In the genomic region with DNA sequence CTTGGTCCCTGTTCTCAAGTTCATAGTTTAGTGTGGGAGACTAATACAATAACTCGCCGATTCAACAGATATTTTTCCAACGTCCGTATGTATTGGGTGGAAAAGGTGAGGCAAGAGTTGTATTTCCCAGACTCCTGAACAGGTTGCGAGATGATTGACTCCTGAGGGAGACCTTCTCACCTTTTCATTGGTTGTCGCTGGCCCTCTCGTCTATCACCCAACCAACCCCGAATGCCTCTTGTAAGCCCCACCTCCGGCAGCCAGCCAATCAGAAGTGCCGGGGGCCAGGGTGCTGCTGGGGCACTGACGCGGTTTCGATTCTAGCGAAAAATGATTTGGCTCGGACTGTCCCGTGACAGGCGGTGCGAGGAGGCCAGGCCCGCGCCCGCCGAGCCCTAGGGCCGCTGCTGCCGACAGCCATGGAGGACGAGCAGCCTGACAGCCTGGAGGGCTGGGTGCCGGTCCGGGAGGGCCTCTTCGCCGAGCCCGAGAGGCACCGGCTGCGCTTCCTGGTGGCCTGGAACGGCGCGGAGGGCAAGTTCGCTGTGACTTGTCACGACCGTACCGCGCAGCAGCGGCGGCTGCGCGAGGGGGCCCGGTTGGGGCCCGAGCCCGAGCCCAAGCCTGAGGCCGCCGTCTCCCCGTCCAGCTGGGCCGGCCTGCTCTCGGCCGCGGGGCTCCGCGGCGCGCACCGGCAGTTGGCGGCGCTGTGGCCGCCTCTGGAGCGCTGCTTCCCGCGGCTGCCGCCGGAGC, we compare ENCODE assay signal across 8 cellular contexts.
DNase-seq lines count a peak whose midpoint lies in the region; ATAC-seq lines count a peak whose summit lies in the region.

A gene with protein sequence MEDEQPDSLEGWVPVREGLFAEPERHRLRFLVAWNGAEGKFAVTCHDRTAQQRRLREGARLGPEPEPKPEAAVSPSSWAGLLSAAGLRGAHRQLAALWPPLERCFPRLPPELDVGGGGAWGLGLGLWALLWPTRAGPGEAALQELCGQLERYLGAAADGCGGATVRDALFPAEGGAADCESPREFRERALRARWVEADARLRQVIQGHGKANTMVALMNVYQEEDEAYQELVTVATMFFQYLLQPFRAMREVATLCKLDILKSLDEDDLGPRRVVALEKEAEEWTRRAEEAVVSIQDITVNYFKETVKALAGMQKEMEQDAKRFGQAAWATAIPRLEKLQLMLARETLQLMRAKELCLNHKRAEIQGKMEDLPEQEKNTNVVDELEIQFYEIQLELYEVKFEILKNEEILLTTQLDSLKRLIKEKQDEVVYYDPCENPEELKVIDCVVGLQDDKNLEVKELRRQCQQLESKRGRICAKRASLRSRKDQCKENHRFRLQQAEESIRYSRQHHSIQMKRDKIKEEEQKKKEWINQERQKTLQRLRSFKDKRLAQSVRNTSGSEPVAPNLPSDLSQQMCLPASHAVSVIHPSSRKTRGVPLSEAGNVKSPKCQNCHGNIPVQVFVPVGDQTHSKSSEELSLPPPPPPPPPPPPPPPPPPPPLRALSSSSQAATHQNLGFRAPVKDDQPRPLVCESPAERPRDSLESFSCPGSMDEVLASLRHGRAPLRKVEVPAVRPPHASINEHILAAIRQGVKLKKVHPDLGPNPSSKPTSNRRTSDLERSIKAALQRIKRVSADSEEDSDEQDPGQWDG (plus strand): TSS at position 321 of the 753 bp plus-strand sequence. CDS start 99 bp downstream, at position 420.

- H3K27ac ChIP-seq in effector memory CD4-positive, alpha-beta T cell (ENCODE audit: insufficient read depth, low read length, poor library complexity, severe bottlenecking), result peak within 1 kb of the TSS; percentile 99

- H3K9me3 ChIP-seq in effector memory CD4-positive, alpha-beta T cell (ENCODE audit: control insufficient read depth, low read length), result no peaks in the 10 kb centered on the region

- peaks cover 11% of the 10 kb centered on the region for H3K4me1 ChIP-seq in effector memory CD4-positive, alpha-beta T cell (ENCODE audit: control insufficient read depth, insufficient read depth, low read length, poor library complexity, severe bottlenecking)

- H3K36me3 ChIP-seq in effector memory CD4-positive, alpha-beta T cell (ENCODE audit: control insufficient read depth, insufficient read depth, low read length), result peaks cover 15% of the 10 kb centered on the region

- ATAC-seq in GM19468 (IDR thresholded peaks at IDR 0.05; ENCODE audit: extremely low read depth, unreplicated experiment), result peak; percentile 68

- no peaks in the 10 kb centered on the region for H3K27me3 ChIP-seq in effector memory CD4-positive, alpha-beta T cell (replicated peaks; ENCODE audit: control insufficient read depth, insufficient read depth, low read length, poor library complexity, severe bottlenecking)

- DNase-seq in COLO668 (lab: John Stamatoyannopoulos, UW; ENCODE audit: unreplicated experiment), result peak; percentile 93
- peak; percentile 86 for DNase-seq in HS-5 (ENCODE audit: low read depth)
- peak; percentile 78 for DNase-seq in NK-92 (lab: John Stamatoyannopoulos, UW; ENCODE audit: unreplicated experiment)
- DNase-seq in activated CD8-positive, alpha-beta memory T cell treated with anti-CD3 and anti-CD28 coated beads for 24 hours, result peak; percentile 95
- DNase-seq in effector memory CD4-positive, alpha-beta T cell, result peak; percentile 91 to 95 (median 95)
- DNase-seq in medulla oblongata (ENCODE audit: extremely low spot score), result peak; percentile 100
- DNase-seq in stimulated activated CD8-positive, alpha-beta memory T cell treated with anti-CD3 and anti-CD28 coated beads, Interleukin-12 subunit alpha, Interleukin-12 subunit beta, amount 100 ng/mL, for 1 hour (ENCODE audit: low read depth), result peak; percentile 92

- peak within 1 kb of the TSS; percentile 81 for H3K4me3 ChIP-seq in effector memory CD4-positive, alpha-beta T cell (ENCODE audit: insufficient read depth, low read depth, low read length, poor library complexity, severe bottlenecking)

Comparison
In these comparisons a context has a peak if more than half of its experiments do, and no peak if none do; other contexts are left out.
1. Peak in every context shown above with its lines: DNase-seq, ATAC-seq, H3K4me3 ChIP-seq and H3K27ac ChIP-seq.